18 cellular contexts compared by ENCODE assay signal in the genomic region with DNA sequence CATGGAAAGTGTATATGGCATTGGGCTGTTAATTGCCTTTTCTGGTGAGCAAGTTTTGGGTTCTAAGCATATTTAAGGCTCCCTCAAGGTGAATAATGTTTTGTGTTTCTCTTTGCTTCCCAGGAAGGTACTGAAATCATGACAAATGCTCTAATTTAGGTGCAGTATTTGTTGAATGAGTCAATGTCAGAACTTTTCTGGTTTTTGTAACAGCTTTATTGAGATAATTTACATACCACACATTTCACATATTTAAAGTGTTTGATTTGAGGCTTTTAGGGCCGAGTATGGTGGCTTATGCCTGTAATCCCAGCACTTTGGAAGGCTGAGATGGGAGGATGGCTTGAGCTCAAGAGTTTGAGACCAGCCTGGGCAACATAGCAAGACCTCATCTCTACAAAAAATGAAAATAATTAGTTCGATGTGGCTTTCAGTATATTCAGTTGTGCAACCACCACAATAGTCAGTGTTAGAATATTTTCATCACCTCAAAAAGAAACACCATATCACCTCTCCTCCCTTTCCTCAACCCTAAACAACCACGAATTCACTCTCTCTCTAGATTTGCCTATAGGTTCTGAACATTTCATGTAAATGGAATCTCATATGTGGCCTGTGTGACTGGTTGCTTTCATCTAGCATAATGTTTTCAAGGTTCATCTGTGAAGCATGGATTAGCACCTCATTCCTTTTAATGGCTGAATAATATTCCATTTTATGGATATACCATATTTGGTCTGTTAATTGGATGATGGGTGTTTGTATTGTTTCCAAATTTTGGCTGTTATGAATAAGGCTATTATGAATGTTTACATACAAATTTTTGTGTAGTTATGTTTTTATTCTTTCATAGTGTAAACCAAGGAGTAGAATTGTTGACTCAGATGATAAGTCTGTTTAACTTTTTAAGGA. TPM values are rescaled to one million over a fixed set of nuclear protein-coding genes. Genes with fewer than 3 reads are reported as not detected.
DNase-seq lines count a peak whose midpoint lies in the region; ATAC-seq, FAIRE-seq and TF ChIP-seq lines count a peak whose summit lies in the region.
"Had no signal": no experiment of that assay in that cellular context is flagged by ENCODE, and none has a peak within 500 bp of the region (broad histone marks: within the 10 kb centered on the region; RNA-seq: fewer than 3 reads in every experiment).

No MANE protein-coding gene starts in this region.

- H3K4me2 ChIP-seq in GM12878 (ENCODE audit: control insufficient read depth, insufficient read depth): peak overlapping the region; percentile 41; the same call in 1 of the 2 replicates

- H3K9me3 ChIP-seq in GM12878 (replicated peaks; ENCODE audit: control insufficient read depth, insufficient read depth, low read length): no peaks in the 10 kb centered on the region; the same call in 1 of the 3 replicates
- H3K9me3 ChIP-seq: Caco-2, Peyer's patch had no signal

- no peak for FAIRE-seq in GM12878 (lab: Jason Lieb, UNC)
- FAIRE-seq: H54 had no signal

- BruUV-seq in GM12878 (replicated peaks; lab: Mats Ljungman, UMichigan): no TSS peak

- no peaks in the 10 kb centered on the region for H3K9me3 Mint-ChIP-seq in activated T-cell treated with anti-CD3 and anti-CD28 coated beads, Interleukin-2, amount 50 U/mL, for 24 hours

- peak overlapping the region; percentile 44 for H3K27ac Mint-ChIP-seq in activated T-cell treated with anti-CD3 and anti-CD28 coated beads, Interleukin-2, amount 50 U/mL, for 24 hours
- H3K27ac Mint-ChIP-seq: CD14-positive monocyte had no signal

- RAD21 ChIA-PET in GM12878 (lab: Charles Lee; ENCODE audit: unreplicated experiment): no interaction called here

- H3K4me3 ChIP-seq in GM12878: no peak overlapping the region
- H3K4me3 ChIP-seq: Peyer's patch had no signal

- H3K36me3 Mint-ChIP-seq in activated T-cell treated with anti-CD3 and anti-CD28 coated beads, Interleukin-2, amount 50 U/mL, for 24 hours (ENCODE audit: low read depth): peaks cover 42% of the 10 kb centered on the region

- no peak for TF ChIP-seq RAD21 in GM12878 (IDR thresholded peaks at IDR 0.05; ENCODE audit: insufficient read depth, low read depth, low read length)

- SMC1A ChIA-PET in GM12878 (lab: Charles Lee; ENCODE audit: uncharacterized antibody, unreplicated experiment): interaction anchor here (1.1 to 1.5 kb wide), 3 partner anchors 14 to 27 kb away, joined by 3 to 6 read pairs (median 5); no protein-coding TSS in a partner anchor

- peak overlapping the region; percentile 33 for H3K27ac ChIP-seq in GM12878 (ENCODE audit: control insufficient read depth, insufficient read depth)
- H3K27ac ChIP-seq: Peyer's patch had no signal

- no peaks in the 10 kb centered on the region; the same call in 1 of the 2 replicates for H4K20me1 ChIP-seq in GM12878 (ENCODE audit: control insufficient read depth, insufficient read depth)

- peaks cover 90% of the 10 kb centered on the region for H3K4me1 Mint-ChIP-seq in activated T-cell treated with anti-CD3 and anti-CD28 coated beads, Interleukin-2, amount 50 U/mL, for 24 hours (ENCODE audit: low read depth)

- no peaks in the 10 kb centered on the region for H3K27me3 Mint-ChIP-seq in activated T-cell treated with anti-CD3 and anti-CD28 coated beads, Interleukin-2, amount 50 U/mL, for 24 hours

- no peak for TF ChIP-seq EP300 in GM12878 (IDR thresholded peaks at IDR 0.05; ENCODE audit: borderline replicate concordance in 1 of 2, control insufficient read depth in 1 of 2, low read depth in 2 of 2, low read length in 2 of 2)

- H3K4me1 ChIP-seq in GM12878 (ENCODE audit: control insufficient read depth, insufficient read depth, low read length): peaks cover 30% of the 10 kb centered on the region
- H3K4me1 ChIP-seq: Caco-2 had no signal

- peak; percentile 50 for ATAC-seq in GM18502 (IDR thresholded peaks at IDR 0.05; ENCODE audit: poor library complexity, unreplicated experiment)
- ATAC-seq in HG03060 (IDR thresholded peaks at IDR 0.05; ENCODE audit: low read depth, unreplicated experiment): peak; percentile 47
- ATAC-seq in GM12878: no peak; the same call in 1 of the 3 replicates

- DNase-seq in activated T-cell treated with anti-CD3 and anti-CD28 coated beads, Interleukin-2, amount 50 U/mL, for 24 hours: no peak
- DNase-seq in activated T-cell treated with anti-CD3 and anti-CD28 coated beads, Interleukin-2, amount 50 U/mL, for 1 hour: no peak
- DNase-seq in GM12878 (ENCODE audit: low read depth, low spot score) (no peak), H4 (ENCODE audit: low spot score) (no peak), posterior cingulate gyrus (no peak), NCI-H2196 treated with DMSO at 0.1 percent for 48 hours (lab: John Stamatoyannopoulos, UW; ENCODE audit: unreplicated experiment) (no peak)
- DNase-seq: Caco-2, KBM-7, NCI-H1048, NCI-H146, NCI-H2107, NCI-H774, Peyer's patch, Right ventricle myocardium superior had no signal

- TF ChIP-seq CTCF in GM12878 (IDR thresholded peaks at IDR 0.05 in 2 of 3, conservative IDR thresholded peaks at IDR 0.05 in 1 of 3; ENCODE audit: control insufficient read depth in 2 of 3, extremely low read depth in 1 of 3, insufficient read depth in 1 of 3, low read depth in 3 of 3, low read length in 3 of 3): no peak

- CTCF ChIA-PET in GM12878 (lab: Yijun Ruan, JAX): interaction anchor here (1.2 kb wide), 1 partner anchor 63 kb away, joined by 3 read pairs; no protein-coding TSS in a partner anchor

- intact Hi-C loops in GM12878 (cut with micrococcal nuclease; ENCODE audit: unreplicated experiment) (no loop called here), posterior cingulate gyrus (cut with DNase I) (no loop called here)

- no peaks in the 10 kb centered on the region for H3K27me3 ChIP-seq in GM12878 (replicated peaks in 1 of 2; ENCODE audit: control insufficient read depth in 2 of 2, insufficient read depth in 2 of 2, low read length in 1 of 2)
- H3K27me3 ChIP-seq: Peyer's patch had no signal

- H3K79me2 ChIP-seq in GM12878 (ENCODE audit: control insufficient read depth, insufficient read depth, low read length): peaks cover 44% of the 10 kb centered on the region

- no peak overlapping the region for H3K9ac ChIP-seq in GM12878 (ENCODE audit: control insufficient read depth, insufficient read depth, low read length)

- in situ Hi-C loops in GM12878 (cut with MboI): no loop called here

- TF ChIP-seq POLR2A in GM12878 (IDR thresholded peaks at IDR 0.05; ENCODE audit: low read depth, low read length): no peak

- H2AFZ ChIP-seq in GM12878 (ENCODE audit: control insufficient read depth, low read depth, low read length): no peak overlapping the region

- H3K36me3 ChIP-seq in GM12878 (ENCODE audit: control insufficient read depth in 2 of 2, insufficient read depth in 2 of 2, low read length in 1 of 2): peaks cover 4 to 6% of the 10 kb centered on the region in 2 experiments; a peak in 3 of 4 replicates
- H3K36me3 ChIP-seq: Peyer's patch had no signal

- POLR2A ChIA-PET in GM12878 (lab: Charles Lee): no interaction called here

- H3K4me3 Mint-ChIP-seq in activated T-cell treated with anti-CD3 and anti-CD28 coated beads, Interleukin-2, amount 50 U/mL, for 24 hours: no peak overlapping the region
- H3K4me3 Mint-ChIP-seq: CD14-positive monocyte had no signal

- 62% methylated on average over 3 of the region's 3 CpGs for WGBS in GM12878 (ENCODE audit: insufficient coverage, insufficient replicate concordance, low lambda C conversion rate, missing lambda C conversion rate)

TF ChIP-seq in GM12878, 131 proteins besides CTCF, POLR2A, EP300 and RAD21 (continues in another document):
- TF ChIP-seq JUND (IDR thresholded peaks at IDR 0.05; ENCODE audit: low read depth, low read length) (no peak), ETV6 (conservative IDR thresholded peaks at IDR 0.05 in 1 of 2, IDR thresholded peaks at IDR 0.05 in 1 of 2; ENCODE audit: borderline replicate concordance in 1 of 2, low read depth in 1 of 2) (no peak), NFIC (IDR thresholded peaks at IDR 0.05; ENCODE audit: low read depth, low read length) (peak; percentile 45; the same call in 1 of the 2 replicates)

RNA-seq across cellular contexts. Expression of gene MGAT5, which starts 54.9 kb away (rescaled TPM):
- 135 and 137 TPM in 2 replicates for total RNA-seq in GM12878 (2013; cell fraction: nucleolus; rRNA removed)
- total RNA-seq in GM12878 (2014; rRNA removed) (54.3 and 54.6 TPM in 2 replicates), GM12878 (2014; rRNA removed; fragmentation: Illumina TruSeq; extraction: Trizol) (53.7 and 54.0 TPM in 2 replicates), GM12878 (2021) (104 and 109 TPM in 2 replicates)
- 32.2 TPM for polyA plus RNA-seq in GM12878 (2011; ENCODE audit: low read depth)
- polyA plus RNA-seq in GM12878 (2011; rRNA removed) (30.1 and 31.5 TPM in 2 replicates), GM12878 (2014; fragmentation: Illumina TruSeq; extraction: Trizol) (55.3 and 58.4 TPM in 2 replicates), GM12878 (2014; fragmentation: Nextera tagmentation; extraction: Ambion mirVana) (1 to 10 TPM; 9.1 to 9.8 TPM), GM12878 (2014; rRNA removed) (40.2 and 40.9 TPM in 2 replicates), GM12878 (2016; fragmentation: Nextera tagmentation; extraction: Ambion mirVana) (1 to 10 TPM; 4.9 to 6.3 TPM)
- 34.4 and 35.9 TPM in 2 replicates for polyA plus RNA-seq in GM12878 (2011; cell fraction: cytosol; rRNA removed)
- 27.6 and 27.9 TPM in 2 replicates for polyA plus RNA-seq in GM12878 (2011; cell fraction: nucleus; rRNA removed)
- polyA plus RNA-seq in GM12878 (2012): 33.0 and 39.4 TPM in 2 replicates
- polyA minus RNA-seq in GM12878 (2011; rRNA and poly(A)+ RNA removed): 126 and 130 TPM in 2 replicates
- 31.1 and 35.7 TPM in 2 replicates for polyA minus RNA-seq in GM12878 (2011; cell fraction: cytosol; rRNA and poly(A)+ RNA removed)
- polyA minus RNA-seq in GM12878 (2011; cell fraction: nucleus; rRNA and poly(A)+ RNA removed): 117 and 129 TPM in 2 replicates
- 13.1 and 24.5 TPM in 2 replicates for total RNA-seq in H4 (2014; rRNA removed; shearing (Covaris generic))
